In the genomic region with DNA sequence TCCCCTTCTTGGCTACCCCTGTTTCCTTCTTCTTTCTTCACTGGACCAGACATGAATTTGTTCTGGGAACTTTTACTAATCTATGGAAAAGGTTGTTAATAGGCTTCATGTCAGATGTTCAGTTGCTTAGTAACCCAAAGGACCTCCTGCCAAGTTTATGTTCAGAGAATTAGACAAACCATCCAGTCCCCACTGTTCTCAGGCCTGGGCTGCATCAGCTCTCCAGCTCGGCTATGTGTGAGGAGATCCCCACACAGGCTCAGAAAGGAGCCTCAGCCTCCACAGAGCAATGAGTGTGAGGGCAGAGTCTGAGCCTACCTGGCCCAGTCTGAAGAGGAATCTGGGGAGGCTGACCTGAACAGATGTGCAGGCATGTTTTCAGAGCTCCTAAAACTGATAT, we compare ENCODE assay signal across 1 cellular context.
A peak's percentile ranks its signal among the peaks of the same experiment; 100 is the strongest.
TF ChIP-seq lines count a peak whose summit lies in the region.

No MANE protein-coding gene starts in this region.

TF ChIP-seq in HEK293, 187 proteins besides CTCF, POLR2A, EP300 and RAD21:
- peak; percentile 55; the same call in 1 of the 2 replicates for TF ChIP-seq GLIS1 (tag by site-specific recombination; IDR thresholded peaks at IDR 0.05)
- TF ChIP-seq, protein P1, sequence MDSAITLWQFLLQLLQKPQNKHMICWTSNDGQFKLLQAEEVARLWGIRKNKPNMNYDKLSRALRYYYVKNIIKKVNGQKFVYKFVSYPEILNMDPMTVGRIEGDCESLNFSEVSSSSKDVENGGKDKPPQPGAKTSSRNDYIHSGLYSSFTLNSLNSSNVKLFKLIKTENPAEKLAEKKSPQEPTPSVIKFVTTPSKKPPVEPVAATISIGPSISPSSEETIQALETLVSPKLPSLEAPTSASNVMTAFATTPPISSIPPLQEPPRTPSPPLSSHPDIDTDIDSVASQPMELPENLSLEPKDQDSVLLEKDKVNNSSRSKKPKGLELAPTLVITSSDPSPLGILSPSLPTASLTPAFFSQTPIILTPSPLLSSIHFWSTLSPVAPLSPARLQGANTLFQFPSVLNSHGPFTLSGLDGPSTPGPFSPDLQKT (IDR thresholded peaks at IDR 0.05; ENCODE audit: borderline replicate concordance, low read depth, low read length) = no peak
